Comparison of ENCODE assay signal across 11 cellular contexts in the genomic region with DNA sequence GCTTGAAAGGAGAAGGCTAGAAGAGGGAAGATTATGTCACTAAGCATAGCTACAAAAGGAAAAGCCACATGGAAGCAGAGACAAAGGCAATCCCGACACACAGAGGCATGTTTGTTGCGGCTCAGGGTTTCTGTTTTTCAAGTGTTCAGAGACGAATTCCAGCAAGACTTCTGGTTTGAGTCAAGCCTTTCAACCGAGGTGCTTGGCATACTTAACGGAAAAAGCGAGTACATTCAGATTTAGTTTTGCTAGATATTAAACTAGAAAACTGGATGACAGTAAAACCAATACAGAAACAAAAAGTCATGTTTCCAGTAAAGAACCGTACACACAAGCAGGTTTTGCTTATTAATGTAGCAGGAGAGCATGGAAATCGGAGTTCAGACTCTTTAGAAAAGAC. TPM values are rescaled to one million over a fixed set of nuclear protein-coding genes. Genes with fewer than 3 reads are reported as not detected.
DNase-seq lines count a peak whose midpoint lies in the region; ATAC-seq and TF ChIP-seq lines count a peak whose summit lies in the region.
"Had no signal": no experiment of that assay in that cellular context is flagged by ENCODE, and none has a peak within 500 bp of the region (broad histone marks: within the 10 kb centered on the region; RNA-seq: fewer than 3 reads in every experiment).

No MANE protein-coding gene starts in this region.

- ATAC-seq in naive thymus-derived CD8-positive, alpha-beta T cell: no peak
- ATAC-seq in GM19324 (IDR thresholded peaks at IDR 0.05; ENCODE audit: low FRiP score, unreplicated experiment): no peak

- H3K4me1 ChIP-seq in HUES48 (ENCODE audit: control insufficient read depth, insufficient read depth, low read length) (peaks cover 7% of the 10 kb centered on the region), rectal smooth muscle tissue (ENCODE audit: control insufficient read depth, insufficient read depth, low read length) (no peaks in the 10 kb centered on the region), thyroid gland (no peaks in the 10 kb centered on the region)

- in situ Hi-C loops in G401 (cut with HindIII; ENCODE audit: low sequenced_read_pairs): no loop called here

- H3K27me3 ChIP-seq in HUES48 (ENCODE audit: control insufficient read depth, insufficient read depth, low read length) (no peaks in the 10 kb centered on the region), rectal smooth muscle tissue (ENCODE audit: control insufficient read depth, insufficient read depth, low read length) (no peaks in the 10 kb centered on the region), thyroid gland (no peaks in the 10 kb centered on the region)

- peaks cover 34% of the 10 kb centered on the region for H3K4me1 Mint-ChIP-seq in activated T-helper 2 cell treated with anti-CD3 and anti-CD28 coated beads, Interferon-gamma antibody, Interleukin-2, Interleukin-4, amounts not matched to agents 10 μg/mL and 5 μg/mL and 100 μg/mL, durations not matched to agents 14 hours and 24 hours and 36 hours (ENCODE audit: low read depth)
- H3K4me1 Mint-ChIP-seq in naive thymus-derived CD8-positive, alpha-beta T cell: no peaks in the 10 kb centered on the region

- no peaks in the 10 kb centered on the region for H3K9me3 Mint-ChIP-seq in activated T-helper 2 cell treated with anti-CD3 and anti-CD28 coated beads, Interferon-gamma antibody, Interleukin-2, Interleukin-4, amounts not matched to agents 10 μg/mL and 5 μg/mL and 100 μg/mL, durations not matched to agents 14 hours and 24 hours and 36 hours
- no peaks in the 10 kb centered on the region for H3K9me3 Mint-ChIP-seq in naive thymus-derived CD8-positive, alpha-beta T cell

- intact Hi-C loops in activated T-helper 2 cell treated with anti-CD3 and anti-CD28 coated beads, Interferon-gamma antibody, Interleukin-2, Interleukin-4, amounts not matched to agents 10 μg/mL and 5 μg/mL and 100 μg/mL, durations not matched to agents 14 hours and 24 hours and 36 hours (cut with micrococcal nuclease): loop anchor here (2.0 to 5.0 kb wide), 2 partner anchors 24 to 120 kb away; no protein-coding TSS in a partner anchor
- intact Hi-C loops in thyroid gland (cut with DNase I): no loop called here

- H3K4me3 ChIP-seq in HUES48 (ENCODE audit: low read depth, low read length): no peak overlapping the region
- no peak overlapping the region for H3K4me3 ChIP-seq in fibroblast of villous mesenchyme (ENCODE audit: low read depth, low read length)
- peak overlapping the region; percentile 41 for H3K4me3 ChIP-seq in rectal smooth muscle tissue (ENCODE audit: low read length)
- H3K4me3 ChIP-seq in thyroid gland (replicated peaks in 1 of 3): no peak overlapping the region

- H3K27me3 Mint-ChIP-seq in activated T-helper 2 cell treated with anti-CD3 and anti-CD28 coated beads, Interferon-gamma antibody, Interleukin-2, Interleukin-4, amounts not matched to agents 10 μg/mL and 5 μg/mL and 100 μg/mL, durations not matched to agents 14 hours and 24 hours and 36 hours (ENCODE audit: low read depth): no peaks in the 10 kb centered on the region
- H3K27me3 Mint-ChIP-seq in naive thymus-derived CD8-positive, alpha-beta T cell: no peaks in the 10 kb centered on the region

- H3K36me3 ChIP-seq in HUES48 (ENCODE audit: control insufficient read depth, insufficient read depth, low read length) (peaks cover 29% of the 10 kb centered on the region), rectal smooth muscle tissue (ENCODE audit: control insufficient read depth, insufficient read depth, low read length) (no peaks in the 10 kb centered on the region), thyroid gland (peaks cover 4 to 7% of the 10 kb centered on the region in 2 donors)

- H3K36me3 Mint-ChIP-seq in activated T-helper 2 cell treated with anti-CD3 and anti-CD28 coated beads, Interferon-gamma antibody, Interleukin-2, Interleukin-4, amounts not matched to agents 10 μg/mL and 5 μg/mL and 100 μg/mL, durations not matched to agents 14 hours and 24 hours and 36 hours (ENCODE audit: low read depth): peaks cover 43% of the 10 kb centered on the region
- peaks cover 10 to 37% (median 12%) of the 10 kb centered on the region in 3 donors for H3K36me3 Mint-ChIP-seq in naive thymus-derived CD8-positive, alpha-beta T cell

- POLR2A ChIA-PET in naive thymus-derived CD8-positive, alpha-beta T cell (lab: Charles Lee): no interaction called here

- H3K4me3 Mint-ChIP-seq in activated T-helper 2 cell treated with anti-CD3 and anti-CD28 coated beads, Interferon-gamma antibody, Interleukin-2, Interleukin-4, amounts not matched to agents 10 μg/mL and 5 μg/mL and 100 μg/mL, durations not matched to agents 14 hours and 24 hours and 36 hours (ENCODE audit: low read depth): peak overlapping the region; percentile 26
- H3K4me3 Mint-ChIP-seq in naive thymus-derived CD8-positive, alpha-beta T cell: no peak overlapping the region

- TF ChIP-seq CTCF in fibroblast of villous mesenchyme (IDR thresholded peaks at IDR 0.05; ENCODE audit: insufficient read depth, low read depth, low read length) (no peak), thyroid gland (IDR thresholded peaks at IDR 0.05) (no peak)

- no peaks in the 10 kb centered on the region for H3K9me3 ChIP-seq in HUES48 (ENCODE audit: control insufficient read depth, insufficient read depth, low read length)
- no peaks in the 10 kb centered on the region for H3K9me3 ChIP-seq in thyroid gland

- H3K27ac ChIP-seq in HUES48 (ENCODE audit: low read depth, low read length): peak overlapping the region; percentile 81
- H3K27ac ChIP-seq in rectal smooth muscle tissue (ENCODE audit: low read depth, low read length): peak overlapping the region; percentile 82
- no peak overlapping the region for H3K27ac ChIP-seq in thyroid gland

- peak overlapping the region; percentile 81 for H3K27ac Mint-ChIP-seq in activated T-helper 2 cell treated with anti-CD3 and anti-CD28 coated beads, Interferon-gamma antibody, Interleukin-2, Interleukin-4, amounts not matched to agents 10 μg/mL and 5 μg/mL and 100 μg/mL, durations not matched to agents 14 hours and 24 hours and 36 hours
- H3K27ac Mint-ChIP-seq in naive thymus-derived CD8-positive, alpha-beta T cell: no peak overlapping the region

- no peak for TF ChIP-seq POLR2A in thyroid gland (IDR thresholded peaks at IDR 0.05)

- WGBS in thyroid gland, 2 donors: 30 to 35% methylated on average over 8 of the region's 8 CpGs

- no peak for DNase-seq in activated T-helper 2 cell treated with anti-CD3 and anti-CD28 coated beads, Interferon-gamma antibody, Interleukin-2, Interleukin-4, amounts not matched to agents 10 μg/mL and 5 μg/mL and 100 μg/mL, durations not matched to agents 14 hours and 24 hours and 36 hours (ENCODE audit: low spot score)
- DNase-seq in fibroblast of villous mesenchyme (ENCODE audit: low read depth): peak; percentile 45
- no peak for DNase-seq in thyroid gland
- no peak for DNase-seq in naive thymus-derived CD8-positive, alpha-beta T cell
- no peak for DNase-seq in G401 (ENCODE audit: low spot score)
- DNase-seq: GF-D8, MM.1S, OCI-M1 had no signal

- H3K9ac ChIP-seq in HUES48 (ENCODE audit: low read depth, low read length): no peak overlapping the region
- H3K9ac ChIP-seq in rectal smooth muscle tissue (ENCODE audit: low read length): no peak overlapping the region

RNA-seq across cellular contexts. Expression of a gene that starts 27.2 kb away (rescaled TPM):
- 39.8 and 41.4 TPM in 2 replicates for total RNA-seq in activated T-helper 2 cell treated with anti-CD3 and anti-CD28 coated beads, Interferon-gamma antibody, Interleukin-2, Interleukin-4, amounts not matched to agents 10 μg/mL and 5 μg/mL and 100 μg/mL, durations not matched to agents 14 hours and 24 hours and 36 hours
- total RNA-seq in fibroblast of villous mesenchyme (12.2 and 13.8 TPM in 2 replicates), thyroid gland (10 to 100 TPM; 22.2 to 30.7 (median 25.5) TPM)
- 10 to 100 TPM in 1 of 2 experiments, 1 to 10 TPM in 1; 8.4 to 12.2 TPM for total RNA-seq in naive thymus-derived CD8-positive, alpha-beta T cell
- polyA plus RNA-seq in naive thymus-derived CD8-positive, alpha-beta T cell: 1 to 10 TPM; 5.9 to 9.7 (median 6.6) TPM
- 28.2 and 28.8 TPM in 2 replicates for total RNA-seq in G401 (2014; rRNA removed; shearing (Covaris generic))

Comparison
In these comparisons a context has a peak if more than half of its experiments do, and no peak if none do; other contexts are left out.
1. H3K27ac ChIP-seq: peak in HUES48 (single experiment) and rectal smooth muscle tissue (single experiment); none in thyroid gland (0 of 3).